2 cellular contexts compared by ENCODE assay signal in the genomic region with DNA sequence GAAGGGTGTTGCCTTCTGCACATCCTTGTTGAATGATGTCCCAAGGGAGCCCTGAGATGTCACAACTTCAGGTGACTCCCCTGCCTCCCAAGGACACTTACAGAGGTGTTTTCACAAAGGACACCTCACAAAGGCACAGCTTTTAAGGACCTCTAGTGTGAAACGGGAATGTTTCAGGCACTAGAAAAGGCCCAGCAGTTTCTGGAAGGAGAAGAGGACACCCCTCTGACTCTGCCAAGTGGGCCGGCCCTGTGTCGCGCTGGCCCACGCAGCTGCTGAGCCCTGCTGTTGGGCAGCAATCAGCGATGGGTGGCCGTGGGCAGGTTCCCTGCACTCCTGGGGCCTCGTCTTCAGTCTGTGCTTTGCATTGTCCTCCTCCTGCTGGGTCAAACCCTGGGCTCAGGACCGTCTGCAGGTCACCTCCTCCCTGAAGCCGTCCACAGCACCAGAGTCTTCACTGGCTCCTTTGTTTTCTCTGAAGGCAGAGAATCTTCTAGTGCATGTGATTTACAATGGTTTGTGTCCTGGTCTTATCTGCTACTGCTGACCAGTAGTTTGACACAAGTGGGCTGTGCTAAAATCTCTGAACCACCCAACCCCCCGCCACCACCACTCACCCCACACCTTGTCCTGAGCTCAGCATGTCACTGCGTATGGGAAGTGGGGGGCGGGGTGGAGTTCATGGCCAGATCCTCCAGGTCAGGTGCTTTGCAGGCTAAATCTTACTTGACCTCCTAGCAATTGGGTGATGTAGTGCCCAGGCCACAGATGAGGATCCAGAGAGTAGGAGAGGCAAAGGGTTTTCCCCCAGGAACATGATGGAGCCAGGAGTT.
A peak's percentile ranks its signal among the peaks of the same experiment; 100 is the strongest.
TF ChIP-seq lines count a peak whose summit lies in the region.

No MANE protein-coding gene starts in this region.

TF ChIP-seq in A549, 52 proteins besides CTCF, POLR2A, EP300 and RAD21:
- no peak for TF ChIP-seq RNF2 (IDR thresholded peaks at IDR 0.05; ENCODE audit: borderline replicate concordance, low read depth)
- TF ChIP-seq ZFP36 (IDR thresholded peaks at IDR 0.05; ENCODE audit: borderline replicate concordance, partially characterized antibody): no peak
- TF ChIP-seq, protein P1, sequence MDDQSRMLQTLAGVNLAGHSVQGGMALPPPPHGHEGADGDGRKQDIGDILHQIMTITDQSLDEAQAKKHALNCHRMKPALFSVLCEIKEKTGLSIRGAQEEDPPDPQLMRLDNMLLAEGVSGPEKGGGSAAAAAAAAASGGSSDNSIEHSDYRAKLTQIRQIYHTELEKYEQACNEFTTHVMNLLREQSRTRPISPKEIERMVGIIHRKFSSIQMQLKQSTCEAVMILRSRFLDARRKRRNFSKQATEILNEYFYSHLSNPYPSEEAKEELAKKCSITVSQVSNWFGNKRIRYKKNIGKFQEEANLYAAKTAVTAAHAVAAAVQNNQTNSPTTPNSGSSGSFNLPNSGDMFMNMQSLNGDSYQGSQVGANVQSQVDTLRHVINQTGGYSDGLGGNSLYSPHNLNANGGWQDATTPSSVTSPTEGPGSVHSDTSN (IDR thresholded peaks at IDR 0.05): no peak
- TF ChIP-seq, protein P2, sequence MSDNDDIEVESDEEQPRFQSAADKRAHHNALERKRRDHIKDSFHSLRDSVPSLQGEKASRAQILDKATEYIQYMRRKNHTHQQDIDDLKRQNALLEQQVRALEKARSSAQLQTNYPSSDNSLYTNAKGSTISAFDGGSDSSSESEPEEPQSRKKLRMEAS (IDR thresholded peaks at IDR 0.05): no peak
- TF ChIP-seq, protein P3, sequence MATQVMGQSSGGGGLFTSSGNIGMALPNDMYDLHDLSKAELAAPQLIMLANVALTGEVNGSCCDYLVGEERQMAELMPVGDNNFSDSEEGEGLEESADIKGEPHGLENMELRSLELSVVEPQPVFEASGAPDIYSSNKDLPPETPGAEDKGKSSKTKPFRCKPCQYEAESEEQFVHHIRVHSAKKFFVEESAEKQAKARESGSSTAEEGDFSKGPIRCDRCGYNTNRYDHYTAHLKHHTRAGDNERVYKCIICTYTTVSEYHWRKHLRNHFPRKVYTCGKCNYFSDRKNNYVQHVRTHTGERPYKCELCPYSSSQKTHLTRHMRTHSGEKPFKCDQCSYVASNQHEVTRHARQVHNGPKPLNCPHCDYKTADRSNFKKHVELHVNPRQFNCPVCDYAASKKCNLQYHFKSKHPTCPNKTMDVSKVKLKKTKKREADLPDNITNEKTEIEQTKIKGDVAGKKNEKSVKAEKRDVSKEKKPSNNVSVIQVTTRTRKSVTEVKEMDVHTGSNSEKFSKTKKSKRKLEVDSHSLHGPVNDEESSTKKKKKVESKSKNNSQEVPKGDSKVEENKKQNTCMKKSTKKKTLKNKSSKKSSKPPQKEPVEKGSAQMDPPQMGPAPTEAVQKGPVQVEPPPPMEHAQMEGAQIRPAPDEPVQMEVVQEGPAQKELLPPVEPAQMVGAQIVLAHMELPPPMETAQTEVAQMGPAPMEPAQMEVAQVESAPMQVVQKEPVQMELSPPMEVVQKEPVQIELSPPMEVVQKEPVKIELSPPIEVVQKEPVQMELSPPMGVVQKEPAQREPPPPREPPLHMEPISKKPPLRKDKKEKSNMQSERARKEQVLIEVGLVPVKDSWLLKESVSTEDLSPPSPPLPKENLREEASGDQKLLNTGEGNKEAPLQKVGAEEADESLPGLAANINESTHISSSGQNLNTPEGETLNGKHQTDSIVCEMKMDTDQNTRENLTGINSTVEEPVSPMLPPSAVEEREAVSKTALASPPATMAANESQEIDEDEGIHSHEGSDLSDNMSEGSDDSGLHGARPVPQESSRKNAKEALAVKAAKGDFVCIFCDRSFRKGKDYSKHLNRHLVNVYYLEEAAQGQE (IDR thresholded peaks at IDR 0.05): no peak
- TF ChIP-seq, protein P4, sequence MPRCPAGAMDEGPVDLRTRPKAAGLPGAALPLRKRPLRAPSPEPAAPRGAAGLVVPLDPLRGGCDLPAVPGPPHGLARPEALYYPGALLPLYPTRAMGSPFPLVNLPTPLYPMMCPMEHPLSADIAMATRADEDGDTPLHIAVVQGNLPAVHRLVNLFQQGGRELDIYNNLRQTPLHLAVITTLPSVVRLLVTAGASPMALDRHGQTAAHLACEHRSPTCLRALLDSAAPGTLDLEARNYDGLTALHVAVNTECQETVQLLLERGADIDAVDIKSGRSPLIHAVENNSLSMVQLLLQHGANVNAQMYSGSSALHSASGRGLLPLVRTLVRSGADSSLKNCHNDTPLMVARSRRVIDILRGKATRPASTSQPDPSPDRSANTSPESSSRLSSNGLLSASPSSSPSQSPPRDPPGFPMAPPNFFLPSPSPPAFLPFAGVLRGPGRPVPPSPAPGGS (IDR thresholded peaks at IDR 0.05): no peak

TF ChIP-seq in K562, 482 proteins besides CTCF, POLR2A, EP300 and RAD21:
- TF ChIP-seq, protein P5, sequence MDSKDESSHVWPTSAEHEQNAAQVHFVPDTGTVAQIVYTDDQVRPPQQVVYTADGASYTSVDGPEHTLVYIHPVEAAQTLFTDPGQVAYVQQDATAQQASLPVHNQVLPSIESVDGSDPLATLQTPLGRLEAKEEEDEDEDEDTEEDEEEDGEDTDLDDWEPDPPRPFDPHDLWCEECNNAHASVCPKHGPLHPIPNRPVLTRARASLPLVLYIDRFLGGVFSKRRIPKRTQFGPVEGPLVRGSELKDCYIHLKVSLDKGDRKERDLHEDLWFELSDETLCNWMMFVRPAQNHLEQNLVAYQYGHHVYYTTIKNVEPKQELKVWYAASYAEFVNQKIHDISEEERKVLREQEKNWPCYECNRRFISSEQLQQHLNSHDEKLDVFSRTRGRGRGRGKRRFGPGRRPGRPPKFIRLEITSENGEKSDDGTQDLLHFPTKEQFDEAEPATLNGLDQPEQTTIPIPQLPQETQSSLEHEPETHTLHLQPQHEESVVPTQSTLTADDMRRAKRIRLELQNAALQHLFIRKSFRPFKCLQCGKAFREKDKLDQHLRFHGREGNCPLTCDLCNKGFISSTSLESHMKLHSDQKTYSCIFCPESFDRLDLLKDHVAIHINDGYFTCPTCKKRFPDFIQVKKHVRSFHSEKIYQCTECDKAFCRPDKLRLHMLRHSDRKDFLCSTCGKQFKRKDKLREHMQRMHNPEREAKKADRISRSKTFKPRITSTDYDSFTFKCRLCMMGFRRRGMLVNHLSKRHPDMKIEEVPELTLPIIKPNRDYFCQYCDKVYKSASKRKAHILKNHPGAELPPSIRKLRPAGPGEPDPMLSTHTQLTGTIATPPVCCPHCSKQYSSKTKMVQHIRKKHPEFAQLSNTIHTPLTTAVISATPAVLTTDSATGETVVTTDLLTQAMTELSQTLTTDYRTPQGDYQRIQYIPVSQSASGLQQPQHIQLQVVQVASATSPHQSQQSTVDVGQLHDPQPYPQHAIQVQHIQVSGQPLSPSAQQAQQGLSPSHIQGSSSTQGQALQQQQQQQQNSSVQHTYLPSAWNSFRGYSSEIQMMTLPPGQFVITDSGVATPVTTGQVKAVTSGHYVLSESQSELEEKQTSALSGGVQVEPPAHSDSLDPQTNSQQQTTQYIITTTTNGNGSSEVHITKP (IDR thresholded peaks at IDR 0.05; ENCODE audit: partially characterized antibody): peak; percentile 88
- TF ChIP-seq ZNF586 (CRISPR knock-in tag; conservative IDR thresholded peaks at IDR 0.05): no peak
